Comparison of ENCODE assay signal across 14 cellular contexts in genomic region chr20:33858666-33859065, GRCh38. TPM values are rescaled to one million over a fixed set of nuclear protein-coding genes. Genes with fewer than 3 reads are reported as not detected.
DNase-seq lines count a peak whose midpoint lies in the region; ATAC-seq and TF ChIP-seq lines count a peak whose summit lies in the region.
"Had no signal": no experiment of that assay in that cellular context is flagged by ENCODE, and none has a peak within 500 bp of the region (broad histone marks: within the 10 kb centered on the region; RNA-seq: fewer than 3 reads in every experiment).

No MANE protein-coding gene starts in this region.

- peaks cover 0 to 2% (median 1%) of the 10 kb centered on the region in 3 donors for H3K27me3 Mint-ChIP-seq in CD14-positive monocyte (ENCODE audit: low read depth in 3 of 3)
- no peaks in the 10 kb centered on the region for H3K27me3 Mint-ChIP-seq in activated CD8-positive, alpha-beta T cell treated with anti-CD3 and anti-CD28 coated beads for 36 hours
- H3K27me3 Mint-ChIP-seq in naive thymus-derived CD4-positive, alpha-beta T cell = no peaks in the 10 kb centered on the region

- no peak for DNase-seq in CD14-positive monocyte (ENCODE audit: low spot score)
- peak; percentile 9 for DNase-seq in Caki2 (ENCODE audit: low read depth)
- DNase-seq in activated CD8-positive, alpha-beta T cell treated with anti-CD3 and anti-CD28 coated beads for 36 hours = peak; percentile 22
- DNase-seq in naive thymus-derived CD4-positive, alpha-beta T cell = no peak
- DNase-seq in ascending aorta (ENCODE audit: low spot score in 2 of 2) = no peak
- no peak for DNase-seq in HT-29 (ENCODE audit: low spot score)
- DNase-seq: amniotic stem cell; C1 segment of cervical spinal cord; glutamatergic neuron; NCI-H1048; nucleus accumbens; Right ventricle myocardium superior; stimulated activated CD4-positive, alpha-beta T cell treated with anti-CD3 and anti-CD28 coated beads, Interleukin-2, amount 100 ng/mL, for 48 hours had no signal

- H3K27ac ChIP-seq in naive thymus-derived CD4-positive, alpha-beta T cell (ENCODE audit: low read depth, low read length) = no peak overlapping the region
- no peak overlapping the region for H3K27ac ChIP-seq in ascending aorta

- intact Hi-C loops in CD14-positive monocyte (cut with micrococcal nuclease) = no loop called here
- intact Hi-C loops in activated CD8-positive, alpha-beta T cell treated with anti-CD3 and anti-CD28 coated beads for 36 hours (cut with micrococcal nuclease) = loop anchor here (10.0 kb wide), 1 partner anchor 206 kb away; no protein-coding TSS in a partner anchor
- intact Hi-C loops in naive thymus-derived CD4-positive, alpha-beta T cell (cut with micrococcal nuclease) = loop anchor here in 1 of 2 donors (2.0 kb wide), 1 partner anchor 56 kb away; no protein-coding TSS in a partner anchor
- intact Hi-C loops in ascending aorta (cut with DNase I) = no loop called here

- no peaks in the 10 kb centered on the region for H3K9me3 Mint-ChIP-seq in CD14-positive monocyte
- H3K9me3 Mint-ChIP-seq in activated CD8-positive, alpha-beta T cell treated with anti-CD3 and anti-CD28 coated beads for 36 hours = no peaks in the 10 kb centered on the region
- no peaks in the 10 kb centered on the region for H3K9me3 Mint-ChIP-seq in naive thymus-derived CD4-positive, alpha-beta T cell

- no peak for TF ChIP-seq CTCF in CD14-positive monocyte (IDR thresholded peaks at IDR 0.05)
- TF ChIP-seq CTCF in activated CD8-positive, alpha-beta T cell treated with anti-CD3 and anti-CD28 coated beads for 36 hours (IDR thresholded peaks at IDR 0.05) = no peak
- no peak for TF ChIP-seq CTCF in ascending aorta (IDR thresholded peaks at IDR 0.05)

- CTCF ChIA-PET in activated CD8-positive, alpha-beta T cell treated with anti-CD3 and anti-CD28 coated beads for 36 hours (lab: Charles Lee) = interaction anchor here (0.8 to 3.7 kb wide), 8 partner anchors 10 to 271 kb away, joined by 3 to 13 read pairs (median 3); partner anchors contain the start of gene EIF2S2
- CTCF ChIA-PET in naive thymus-derived CD4-positive, alpha-beta T cell (lab: Charles Lee) = interaction anchor here (0.8 to 2.0 kb wide), 7 partner anchors 47 to 271 kb away, joined by 3 to 11 read pairs (median 3); partner anchors contain the start of gene CHMP4B

- no peaks in the 10 kb centered on the region for H3K9me3 ChIP-seq in naive thymus-derived CD4-positive, alpha-beta T cell (ENCODE audit: control insufficient read depth in 2 of 3, low read length in 3 of 3)
- H3K9me3 ChIP-seq in ascending aorta = no peaks in the 10 kb centered on the region

- H3K36me3 ChIP-seq in naive thymus-derived CD4-positive, alpha-beta T cell (ENCODE audit: control insufficient read depth in 2 of 3, insufficient read depth in 3 of 3, low read length in 3 of 3) = peaks cover 5 to 10% (median 8%) of the 10 kb centered on the region in 3 experiments
- H3K36me3 ChIP-seq in ascending aorta = peaks cover 25 to 35% of the 10 kb centered on the region in 2 donors

- no peak overlapping the region for H3K4me3 Mint-ChIP-seq in CD14-positive monocyte
- no peak overlapping the region for H3K4me3 Mint-ChIP-seq in activated CD8-positive, alpha-beta T cell treated with anti-CD3 and anti-CD28 coated beads for 36 hours
- H3K4me3 Mint-ChIP-seq in naive thymus-derived CD4-positive, alpha-beta T cell = peak overlapping the region; percentile 58 to 90 (median 75)

- no peak overlapping the region for H3K4me3 ChIP-seq in naive thymus-derived CD4-positive, alpha-beta T cell (ENCODE audit: low read length)
- H3K4me3 ChIP-seq in ascending aorta = no peak overlapping the region

- peaks cover 18 to 37% of the 10 kb centered on the region in 2 donors for H3K4me1 ChIP-seq in naive thymus-derived CD4-positive, alpha-beta T cell (ENCODE audit: control insufficient read depth in 2 of 2, insufficient read depth in 2 of 2, low read length in 2 of 2)
- H3K4me1 ChIP-seq in ascending aorta = peaks cover 4 to 5% of the 10 kb centered on the region in 2 donors

- no peaks in the 10 kb centered on the region for H3K27me3 ChIP-seq in naive thymus-derived CD4-positive, alpha-beta T cell (ENCODE audit: control insufficient read depth in 2 of 2, insufficient read depth in 2 of 2, low read length in 2 of 2)
- H3K27me3 ChIP-seq in ascending aorta = no peaks in the 10 kb centered on the region

- peaks cover 39 to 44% of the 10 kb centered on the region in 2 donors for H3K36me3 Mint-ChIP-seq in CD14-positive monocyte
- H3K36me3 Mint-ChIP-seq in activated CD8-positive, alpha-beta T cell treated with anti-CD3 and anti-CD28 coated beads for 36 hours (ENCODE audit: low read depth) = peaks cover 19% of the 10 kb centered on the region
- peaks cover 0 to 42% (median 23%) of the 10 kb centered on the region in 5 donors for H3K36me3 Mint-ChIP-seq in naive thymus-derived CD4-positive, alpha-beta T cell

- H3K4me1 Mint-ChIP-seq in CD14-positive monocyte = peaks cover 27% of the 10 kb centered on the region
- peaks cover 31% of the 10 kb centered on the region for H3K4me1 Mint-ChIP-seq in activated CD8-positive, alpha-beta T cell treated with anti-CD3 and anti-CD28 coated beads for 36 hours (ENCODE audit: low read depth)
- H3K4me1 Mint-ChIP-seq in naive thymus-derived CD4-positive, alpha-beta T cell = peaks cover 29 to 59% (median 44%) of the 10 kb centered on the region in 7 donors

- POLR2A ChIA-PET in activated CD8-positive, alpha-beta T cell treated with anti-CD3 and anti-CD28 coated beads for 36 hours (lab: Charles Lee) = interaction anchor here (1.1 to 2.0 kb wide), 3 partner anchors 59 to 254 kb away, joined by 4 to 10 read pairs (median 4); partner anchors contain the start of gene EIF2S2
- POLR2A ChIA-PET in naive thymus-derived CD4-positive, alpha-beta T cell (lab: Charles Lee) = interaction anchor here (0.9 to 3.3 kb wide), 4 partner anchors 12 to 254 kb away, joined by 3 to 13 read pairs (median 4); partner anchors contain the start of genes CHMP4B and RALY

- peak overlapping the region in 6 of 7 donors; percentile 37 to 94 (median 62) for H3K27ac Mint-ChIP-seq in CD14-positive monocyte
- peak overlapping the region; percentile 86 for H3K27ac Mint-ChIP-seq in activated CD8-positive, alpha-beta T cell treated with anti-CD3 and anti-CD28 coated beads for 36 hours
- H3K27ac Mint-ChIP-seq in naive thymus-derived CD4-positive, alpha-beta T cell = peak overlapping the region; percentile 80 to 91 (median 86)

- peak; percentile 26 for ATAC-seq in activated CD8-positive, alpha-beta T cell treated with anti-CD3 and anti-CD28 coated beads for 36 hours
- peak; percentile 43 for ATAC-seq in naive thymus-derived CD4-positive, alpha-beta T cell
- no peak for ATAC-seq in HG02840 (IDR thresholded peaks at IDR 0.05; ENCODE audit: low FRiP score, unreplicated experiment)

- in situ Hi-C loops in Caki2 (cut with HindIII; ENCODE audit: low pct_unique_long_range_greater_than_20kb, low sequenced_read_pairs) = no loop called here

RNA-seq across cellular contexts. Expression of gene CHMP4B, which starts 47.5 kb away (rescaled TPM):
- 10 to 100 TPM in 1 of 2 donors, 1 to 10 TPM in 1; 7.1 to 10.0 TPM for polyA plus RNA-seq in CD14-positive monocyte
- 151 and 167 TPM in 2 replicates for total RNA-seq in Caki2 (2014; rRNA removed; shearing (Covaris generic); ENCODE audit: low replicate concordance)
- total RNA-seq in activated CD8-positive, alpha-beta T cell treated with anti-CD3 and anti-CD28 coated beads for 36 hours = 10 to 100 TPM; 82.0 to 82.9 TPM
- 10 to 100 TPM; 47.5 to 80.8 (median 54.4) TPM for total RNA-seq in naive thymus-derived CD4-positive, alpha-beta T cell
- polyA plus RNA-seq in naive thymus-derived CD4-positive, alpha-beta T cell = 1 to 10 TPM; 4.9 to 5.2 TPM
- total RNA-seq in ascending aorta = 42.8 TPM
- total RNA-seq in HT-29 (2014; rRNA removed; shearing (Covaris generic)) = 117 and 120 TPM in 2 replicates

Comparison
In these comparisons a context has a peak if more than half of its experiments do, and no peak if none do; other contexts are left out.
1. DNase-seq: peak in Caki2 (single experiment) and activated CD8-positive, alpha-beta T cell treated with anti-CD3 and anti-CD28 coated beads for 36 hours (single experiment); none in CD14-positive monocyte (single experiment), naive thymus-derived CD4-positive, alpha-beta T cell (0 of 9), ascending aorta (0 of 2) and HT-29 (single experiment).
2. H3K4me3 Mint-ChIP-seq: peak in naive thymus-derived CD4-positive, alpha-beta T cell (10 of 10); none in CD14-positive monocyte (0 of 2) and activated CD8-positive, alpha-beta T cell treated with anti-CD3 and anti-CD28 coated beads for 36 hours (single experiment).
3. Peak in every context shown above with its lines, with median percentiles within 50 percentile points of each other: H3K27ac Mint-ChIP-seq.